Comparison of ENCODE assay signal across 21 cellular contexts in the genomic region with DNA sequence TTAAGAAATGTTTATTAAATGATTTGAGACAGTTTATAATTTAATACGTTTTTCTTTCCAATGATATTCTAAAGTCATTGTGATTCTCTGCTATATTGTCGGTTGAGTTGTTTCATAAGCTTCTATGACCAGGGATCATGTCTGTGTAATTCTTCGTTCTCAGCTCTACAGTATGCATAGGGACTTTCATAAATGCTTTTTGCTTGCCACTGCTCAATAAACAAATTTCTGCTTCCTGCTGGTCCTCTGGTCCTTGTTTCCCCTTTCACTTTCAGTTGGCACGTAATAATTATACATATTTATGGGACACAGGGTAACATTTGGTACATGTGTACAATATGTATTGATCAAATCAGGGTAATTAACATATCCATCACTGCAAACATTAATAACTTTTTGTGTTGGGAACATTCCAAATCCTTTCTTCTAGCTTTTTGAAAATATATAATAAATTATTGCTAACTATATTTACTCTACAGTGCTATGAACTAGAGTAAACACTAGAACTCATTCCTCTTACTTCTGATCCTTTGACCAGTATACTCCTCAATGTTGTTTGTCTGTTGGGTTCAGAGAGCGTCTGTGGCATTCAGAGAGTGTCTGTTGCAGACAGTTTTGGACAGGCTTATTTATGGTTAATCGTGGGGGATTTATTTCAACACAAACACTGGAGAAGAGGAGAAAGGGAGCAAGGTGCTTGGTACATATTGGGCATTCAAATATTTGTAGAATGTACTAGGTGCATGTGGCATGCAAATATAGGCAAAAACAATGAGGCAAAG.
"Had no signal": no experiment of that assay in that cellular context is flagged by ENCODE, and none has a peak within 500 bp of the region (broad histone marks: within the 10 kb centered on the region; RNA-seq: fewer than 3 reads in every experiment).

No MANE protein-coding gene starts in this region.

- H3K27me3 ChIP-seq: esophagus muscularis mucosa, gastrocnemius medialis, heart right ventricle, neural progenitor cell, ovary had no signal

- H2AFZ ChIP-seq: neural progenitor cell had no signal

- H3K27me3 Mint-ChIP-seq: dendritic cell treated with granulocyte-macrophage colony-stimulating factor and Interleukin-4, amounts not matched to agents 40 ng/mL and 50 ng/mL, for 4 days; effector memory CD8-positive, alpha-beta T cell; progenitor cell of endocrine pancreas had no signal

- ATAC-seq: effector memory CD8-positive, alpha-beta T cell; gastrocnemius medialis; heart right ventricle; left lobe of liver; natural killer cell treated with Interleukin-12 subunit alpha and Interleukin-12 subunit beta and Interleukin-15 and Interleukin-18, amount 100 ng/mL, for 72 hours; right cardiac atrium had no signal

- H3K27ac ChIP-seq: epithelial cell of prostate, esophagus muscularis mucosa, gastrocnemius medialis, heart right ventricle, neural progenitor cell, ovary had no signal

- H3K4me1 ChIP-seq: esophagus muscularis mucosa, gastrocnemius medialis, heart right ventricle, neural progenitor cell had no signal

- DNase-seq: effector memory CD8-positive, alpha-beta T cell; gastrocnemius medialis; heart right ventricle; hypothalamus; islet precursor cell; mammary epithelial cell; nucleus accumbens; ovary; right cardiac atrium; small intestine; stimulated activated CD4-positive, alpha-beta T cell treated with anti-CD3 and anti-CD28 coated beads, Interleukin-12 subunit alpha, Interleukin-12 subunit beta, amount 100 ng/mL, for 4 hours; stimulated activated naive CD4-positive, alpha-beta T cell treated with Interleukin-2 at 50 U/mL for 16 hours; trophoblast cell had no signal

- H3K4me2 ChIP-seq: neural progenitor cell had no signal

- H3K36me3 Mint-ChIP-seq: mesothelial cell of epicardium; natural killer cell treated with Interleukin-12 subunit alpha and Interleukin-12 subunit beta and Interleukin-15 and Interleukin-18, amount 100 ng/mL, for 72 hours; neural progenitor cell had no signal

- H3K27ac Mint-ChIP-seq: dendritic cell treated with granulocyte-macrophage colony-stimulating factor and Interleukin-4, amounts not matched to agents 40 ng/mL and 50 ng/mL, for 4 days; effector memory CD8-positive, alpha-beta T cell; mesothelial cell of epicardium; natural killer cell treated with Interleukin-12 subunit alpha and Interleukin-12 subunit beta and Interleukin-15 and Interleukin-18, amount 100 ng/mL, for 72 hours; neural progenitor cell; progenitor cell of endocrine pancreas had no signal

- H3K9me3 ChIP-seq: esophagus muscularis mucosa, gastrocnemius medialis, heart right ventricle, ovary had no signal

- H3K4me3 Mint-ChIP-seq: dendritic cell treated with granulocyte-macrophage colony-stimulating factor and Interleukin-4, amounts not matched to agents 40 ng/mL and 50 ng/mL, for 4 days; effector memory CD8-positive, alpha-beta T cell; mesothelial cell of epicardium; natural killer cell treated with Interleukin-12 subunit alpha and Interleukin-12 subunit beta and Interleukin-15 and Interleukin-18, amount 100 ng/mL, for 72 hours; neural progenitor cell had no signal

- H3K9ac ChIP-seq: neural progenitor cell had no signal

- H3K4me3 ChIP-seq: esophagus muscularis mucosa, gastrocnemius medialis, heart right ventricle, neural progenitor cell, ovary had no signal

- H3K9me3 Mint-ChIP-seq: dendritic cell treated with granulocyte-macrophage colony-stimulating factor and Interleukin-4, amounts not matched to agents 40 ng/mL and 50 ng/mL, for 4 days; natural killer cell treated with Interleukin-12 subunit alpha and Interleukin-12 subunit beta and Interleukin-15 and Interleukin-18, amount 100 ng/mL, for 72 hours; neural progenitor cell had no signal

- H3K36me3 ChIP-seq: esophagus muscularis mucosa, gastrocnemius medialis, heart right ventricle, neural progenitor cell, ovary had no signal

- H3K4me1 Mint-ChIP-seq: neural progenitor cell had no signal
